ENCODE assay signal across 8 cellular contexts in genomic region chr14:95534299-95535225, GRCh38. TPM values are rescaled to one million over a fixed set of nuclear protein-coding genes. Genes with fewer than 3 reads are reported as not detected.
DNase-seq lines count a peak whose midpoint lies in the region; ATAC-seq and TF ChIP-seq lines count a peak whose summit lies in the region.

Gene GLRX5 (plus strand): TSS chr14:95535050. CDS start chr14:95535090, 40 bp downstream.

- intact Hi-C loops in breast epithelium (cut with DNase I; ENCODE audit: low total_unique reads): loop anchor here (5.0 kb wide), 1 partner anchor 97 kb away; no protein-coding TSS in a partner anchor

- peak within 1 kb of the TSS; percentile 95 for H3K4me2 ChIP-seq in skeletal muscle satellite cell (ENCODE audit: low read length)

- H3K36me3 ChIP-seq in ACC112 (ENCODE audit: insufficient read depth, low read length) (no peaks in the 10 kb centered on the region), breast epithelium (no peaks in the 10 kb centered on the region), iPS-18a (ENCODE audit: control insufficient read depth, low read depth, low read length) (peaks cover 10% of the 10 kb centered on the region), skeletal muscle satellite cell (ENCODE audit: insufficient read depth, low read length) (no peaks in the 10 kb centered on the region)

- H3K9ac ChIP-seq in iPS-18a (ENCODE audit: low read length): peak within 1 kb of the TSS; percentile 93
- H3K9ac ChIP-seq in skeletal muscle satellite cell (ENCODE audit: low read depth, low read length): peak within 1 kb of the TSS; percentile 89

- peaks cover 91% of the 10 kb centered on the region for H3K79me2 ChIP-seq in ACC112 (ENCODE audit: control insufficient read depth, insufficient read depth, low read length, unreplicated experiment)

- peak; percentile 47 for TF ChIP-seq POLR2A in breast epithelium (IDR thresholded peaks at IDR 0.05)

- peak within 1 kb of the TSS; percentile 56 for H2AFZ ChIP-seq in ACC112 (ENCODE audit: low read length, unreplicated experiment)

- H3K4me1 ChIP-seq in ACC112 (ENCODE audit: control insufficient read depth, insufficient read depth, low read length, unreplicated experiment) (peaks cover 49% of the 10 kb centered on the region), breast epithelium (peaks cover 9 to 35% of the 10 kb centered on the region in 2 donors), iPS-18a (ENCODE audit: control insufficient read depth, low read depth, low read length) (peaks cover 21% of the 10 kb centered on the region), skeletal muscle satellite cell (ENCODE audit: control insufficient read depth, insufficient read depth, low read length) (peaks cover 49% of the 10 kb centered on the region)

- no peaks in the 10 kb centered on the region for H3K9me3 ChIP-seq in breast epithelium
- no peaks in the 10 kb centered on the region for H3K9me3 ChIP-seq in iPS-18a (ENCODE audit: control insufficient read depth, low read depth, low read length)
- H3K9me3 ChIP-seq in skeletal muscle satellite cell (replicated peaks; ENCODE audit: low read length): no peaks in the 10 kb centered on the region

- peak; percentile 93 for DNase-seq in NCI-H2196 treated with DMSO at 0.1 percent for 48 hours (lab: John Stamatoyannopoulos, UW; ENCODE audit: unreplicated experiment)
- DNase-seq in breast epithelium (ENCODE audit: low spot score in 2 of 2): peak; percentile 98 to 100

- peak within 1 kb of the TSS; percentile 86 for H3K27ac ChIP-seq in ACC112 (ENCODE audit: low read depth, low read length)
- H3K27ac ChIP-seq in VCaP: peak within 1 kb of the TSS; percentile 88
- H3K27ac ChIP-seq in breast epithelium: peak within 1 kb of the TSS; percentile 83 to 93
- H3K27ac ChIP-seq in iPS-18a (ENCODE audit: low read length): peak within 1 kb of the TSS; percentile 65

- H3K27me3 ChIP-seq in ACC112 (ENCODE audit: insufficient read depth, low read length) (no peaks in the 10 kb centered on the region), breast epithelium (no peaks in the 10 kb centered on the region), iPS-18a (ENCODE audit: control insufficient read depth, insufficient read depth, low read length) (no peaks in the 10 kb centered on the region), skeletal muscle satellite cell (ENCODE audit: control insufficient read depth, insufficient read depth, low read length) (no peaks in the 10 kb centered on the region)

- ATAC-seq in GM18870 (IDR thresholded peaks at IDR 0.05; ENCODE audit: unreplicated experiment): peak; percentile 96
- peak; percentile 90 for ATAC-seq in HG03135 (IDR thresholded peaks at IDR 0.05; ENCODE audit: unreplicated experiment)

- peak within 1 kb of the TSS; percentile 87 for H3K4me3 ChIP-seq in ACC112 (ENCODE audit: low read depth, low read length)
- peak within 1 kb of the TSS; percentile 70 to 97 (median 94) for H3K4me3 ChIP-seq in breast epithelium
- H3K4me3 ChIP-seq in iPS-18a (ENCODE audit: low read length): peak within 1 kb of the TSS; percentile 96
- H3K4me3 ChIP-seq in skeletal muscle satellite cell (ENCODE audit: low read length): peak within 1 kb of the TSS; percentile 88

- TF ChIP-seq CTCF in VCaP (conservative IDR thresholded peaks at IDR 0.05): no peak
- TF ChIP-seq CTCF in breast epithelium (IDR thresholded peaks at IDR 0.05): peak in 1 of 3 donors; percentile 7

RNA-seq across cellular contexts. Expression of gene GLRX5, which starts in this region (rescaled TPM):
- total RNA-seq in breast epithelium: 10 to 100 TPM; 29.1 to 36.1 (median 33.6) TPM
- 37.0 and 37.6 TPM in 2 replicates for total RNA-seq in skeletal muscle satellite cell (2012; rRNA removed)

Comparison
In these comparisons a context has a peak if more than half of its experiments do, and no peak if none do; other contexts are left out.
1. Peak in every context shown above with its lines: DNase-seq, ATAC-seq, H3K4me3 ChIP-seq and H3K27ac ChIP-seq.